In genomic region chr13:33015275-33015674, GRCh38 we compare ENCODE assay signal across 1 cellular context.
TF ChIP-seq lines count a peak whose summit lies in the region.

No MANE protein-coding gene starts in this region.

TF ChIP-seq in neural cell, 6 proteins besides CTCF, POLR2A, EP300 and RAD21 (continued from another document):
- TF ChIP-seq EZH2 (IDR thresholded peaks at IDR 0.05; ENCODE audit: borderline replicate concordance, insufficient read depth, low read length, poor library complexity, severe bottlenecking) (no peak), TAF1 (IDR thresholded peaks at IDR 0.05; ENCODE audit: low read depth) (no peak)
